Comparison of ENCODE assay signal across 22 cellular contexts in the genomic region with DNA sequence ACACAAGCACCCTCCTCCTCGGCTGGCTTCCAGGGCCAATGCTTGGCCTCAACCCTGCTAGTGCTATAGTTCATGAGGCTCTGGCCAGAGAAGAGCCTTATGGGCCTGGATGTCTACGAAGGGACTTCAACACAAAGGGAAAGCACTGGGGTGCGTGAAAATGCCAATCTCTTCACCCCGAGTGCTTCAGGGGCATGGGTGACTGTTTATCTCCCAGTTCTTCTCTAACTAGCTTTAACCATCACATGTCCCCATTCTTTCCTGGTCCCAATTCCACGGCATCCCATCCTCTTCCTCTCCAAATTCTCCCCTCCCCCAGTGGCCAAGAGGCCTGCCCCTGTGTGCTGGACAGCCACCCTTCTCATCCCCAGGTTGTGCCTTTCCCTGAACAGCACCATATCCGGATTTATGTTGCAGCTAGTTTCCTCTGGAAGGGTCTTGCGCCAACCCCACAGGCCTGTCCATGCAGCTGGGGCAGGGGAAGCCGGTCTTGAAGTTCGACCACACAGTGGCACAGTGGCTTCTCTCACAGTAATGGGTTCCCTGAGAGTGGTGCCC. TPM values are rescaled to one million over a fixed set of nuclear protein-coding genes. Genes with fewer than 3 reads are reported as not detected.
"Had no signal": no experiment of that assay in that cellular context is flagged by ENCODE, and none has a peak within 500 bp of the region (broad histone marks: within the 10 kb centered on the region; RNA-seq: fewer than 3 reads in every experiment).

No MANE protein-coding gene starts in this region.

- H3K27ac ChIP-seq: ascending aorta, foreskin keratinocyte, lower lobe of right lung, psoas muscle, thoracic aorta had no signal

- H3K36me3 Mint-ChIP-seq: activated naive CD4-positive, alpha-beta T cell treated with anti-CD3 and anti-CD28 coated beads, Interleukin-2, amount 10 ng/mL, durations not matched to agents 7 days and 5 days had no signal

- H3K27ac Mint-ChIP-seq: activated CD4-positive, alpha-beta T cell treated with anti-CD3 and anti-CD28 coated beads, Interleukin-2, amount 10 ng/mL, durations not matched to agents 7 days and 5 days; activated naive CD4-positive, alpha-beta T cell treated with anti-CD3 and anti-CD28 coated beads, Interleukin-2, amount 10 ng/mL, durations not matched to agents 7 days and 5 days; activated naive CD8-positive, alpha-beta T cell treated with anti-CD3 and anti-CD28 coated beads, Interleukin-2, amount 50 U/mL, for 24 hours had no signal

- H3K4me3 ChIP-seq: ascending aorta, dorsolateral prefrontal cortex, lower lobe of right lung, psoas muscle, thoracic aorta had no signal

- ATAC-seq: activated CD4-positive, CD25-positive, alpha-beta regulatory T cell treated with anti-CD3 and anti-CD28 coated beads, Interleukin-2, amount 50 U/mL, for 24 hours; activated naive CD8-positive, alpha-beta T cell treated with anti-CD3 and anti-CD28 coated beads, Interleukin-2, amount 50 U/mL, for 24 hours; lower lobe of right lung; psoas muscle; right cardiac atrium had no signal

- H3K36me3 ChIP-seq: ascending aorta, lower lobe of right lung, thoracic aorta had no signal

- DNase-seq: activated CD4-positive, alpha-beta T cell treated with anti-CD3 and anti-CD28 coated beads, Interleukin-2, amount 10 ng/mL, durations not matched to agents 7 days and 5 days; activated CD8-positive, alpha-beta memory T cell treated with anti-CD3 and anti-CD28 coated beads, Interleukin-2, amount 50 U/mL, for 4 hours; activated effector memory CD4-positive, alpha-beta T cell treated with Interleukin-2 at 50 U/mL for 16 hours; activated naive CD4-positive, alpha-beta T cell treated with anti-CD3 and anti-CD28 coated beads, Interleukin-2, amount 10 ng/mL, durations not matched to agents 7 days and 5 days; activated naive CD8-positive, alpha-beta T cell treated with anti-CD3 and anti-CD28 coated beads, Interleukin-2, amount 50 U/mL, for 24 hours; activated T-cell treated with anti-CD3 and anti-CD28 coated beads, Interleukin-2, amount 50 U/mL, for 48 hours; dorsolateral prefrontal cortex; hippocampal formation; lower lobe of right lung; midbrain; occipital lobe; psoas muscle; right cardiac atrium; small intestine; stimulated activated CD4-positive, alpha-beta T cell treated with anti-CD3 and anti-CD28 coated beads, Interleukin-4, amount 100 ng/mL, for 1 hour; T1000 had no signal

- H3K4me1 ChIP-seq: ascending aorta, psoas muscle had no signal

- H3K27me3 ChIP-seq: ascending aorta had no signal

- H3K4me3 Mint-ChIP-seq: activated CD4-positive, alpha-beta T cell treated with anti-CD3 and anti-CD28 coated beads, Interleukin-2, amount 10 ng/mL, durations not matched to agents 7 days and 5 days; activated naive CD4-positive, alpha-beta T cell treated with anti-CD3 and anti-CD28 coated beads, Interleukin-2, amount 10 ng/mL, durations not matched to agents 7 days and 5 days; activated naive CD8-positive, alpha-beta T cell treated with anti-CD3 and anti-CD28 coated beads, Interleukin-2, amount 50 U/mL, for 24 hours had no signal

- H3K9me3 Mint-ChIP-seq: activated CD4-positive, alpha-beta T cell treated with anti-CD3 and anti-CD28 coated beads, Interleukin-2, amount 10 ng/mL, durations not matched to agents 7 days and 5 days; activated naive CD4-positive, alpha-beta T cell treated with anti-CD3 and anti-CD28 coated beads, Interleukin-2, amount 10 ng/mL, durations not matched to agents 7 days and 5 days; activated naive CD8-positive, alpha-beta T cell treated with anti-CD3 and anti-CD28 coated beads, Interleukin-2, amount 50 U/mL, for 24 hours had no signal

- H3K9me3 ChIP-seq: ascending aorta, lower lobe of right lung, psoas muscle, thoracic aorta had no signal

RNA-seq across cellular contexts. Expression of gene ABCA4, which starts 16.7 kb away (rescaled TPM):
- total RNA-seq: activated CD4-positive, alpha-beta T cell treated with anti-CD3 and anti-CD28 coated beads, Interleukin-2, amount 10 ng/mL, durations not matched to agents 7 days and 5 days; ascending aorta; epithelial cell of proximal tubule; foreskin keratinocyte had no signal
- polyA plus RNA-seq: foreskin keratinocyte, neural cell had no signal
